8 cellular contexts compared by ENCODE assay signal in the genomic region with DNA sequence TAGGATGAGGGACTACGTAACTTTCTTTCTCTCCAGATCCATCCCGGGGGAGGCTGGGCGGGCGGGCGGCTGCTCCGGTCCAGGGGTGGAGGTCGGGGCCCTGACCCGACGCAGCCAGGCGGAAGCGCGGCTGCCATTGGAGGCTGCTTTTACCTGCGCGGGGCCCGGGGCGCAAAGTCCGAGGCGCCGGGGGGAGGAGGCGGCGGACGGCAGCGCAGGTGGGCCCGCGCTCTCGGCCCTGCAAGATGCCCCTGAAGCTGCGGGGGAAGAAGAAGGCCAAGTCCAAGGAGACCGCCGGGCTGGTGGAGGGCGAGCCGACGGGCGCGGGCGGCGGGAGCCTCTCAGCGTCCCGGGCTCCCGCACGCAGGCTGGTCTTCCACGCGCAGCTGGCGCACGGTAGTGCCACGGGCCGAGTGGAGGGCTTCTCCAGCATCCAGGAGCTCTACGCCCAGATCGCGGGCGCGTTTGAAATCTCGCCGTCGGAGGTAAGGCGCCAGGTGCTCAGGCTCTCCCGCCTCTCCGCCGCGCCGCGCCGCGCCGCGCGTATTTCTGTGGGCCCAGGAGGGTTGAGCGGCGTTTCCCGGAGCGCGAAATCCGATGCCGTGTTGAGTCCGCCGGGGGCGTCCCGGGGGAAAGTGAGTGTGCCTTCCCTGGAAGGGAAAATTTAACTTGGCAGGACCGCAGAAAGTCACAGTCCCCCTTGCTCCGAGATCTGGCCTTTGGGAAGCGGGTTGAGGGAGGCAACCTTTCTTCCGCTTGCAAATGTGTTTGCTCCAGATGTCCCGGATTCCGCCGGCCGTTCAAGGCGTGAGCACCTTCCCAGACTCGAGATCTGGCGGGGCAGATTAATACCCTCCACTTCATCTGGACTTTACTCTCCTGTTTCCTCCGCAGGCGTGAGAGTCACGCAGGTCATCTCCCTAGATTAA. TPM values are rescaled to one million over a fixed set of nuclear protein-coding genes. Genes with fewer than 3 reads are reported as not detected.
DNase-seq lines count a peak whose midpoint lies in the region; ATAC-seq and TF ChIP-seq lines count a peak whose summit lies in the region.

TSS of gene GIPC2 (plus strand) at position 117 of the 929 bp plus-strand sequence. CDS start at position 246, 129 bp downstream.

- H3K4me3 Mint-ChIP-seq in activated CD8-positive, alpha-beta memory T cell treated with anti-CD3 and anti-CD28 coated beads, Interleukin-2, amount 10 ng/mL, durations not matched to agents 7 days and 5 days, result peak within 1 kb of the TSS; percentile 70

- CTCF ChIA-PET in activated CD8-positive, alpha-beta memory T cell treated with anti-CD3 and anti-CD28 coated beads, Interleukin-2, amount 10 ng/mL, durations not matched to agents 7 days and 5 days (lab: Charles Lee), result no interaction called here

- intact Hi-C loops in posterior vena cava (cut with DNase I), result no loop called here

- H3K9me3 Mint-ChIP-seq in activated CD8-positive, alpha-beta memory T cell treated with anti-CD3 and anti-CD28 coated beads, Interleukin-2, amount 10 ng/mL, durations not matched to agents 7 days and 5 days (ENCODE audit: low read depth), result no peaks in the 10 kb centered on the region

- H3K4me1 Mint-ChIP-seq in activated CD8-positive, alpha-beta memory T cell treated with anti-CD3 and anti-CD28 coated beads, Interleukin-2, amount 10 ng/mL, durations not matched to agents 7 days and 5 days, result peaks cover 28% of the 10 kb centered on the region

- H3K36me3 ChIP-seq in neuron (ENCODE audit: insufficient read depth, low read length), result no peaks in the 10 kb centered on the region

- ATAC-seq in HG02588 (IDR thresholded peaks at IDR 0.05; ENCODE audit: unreplicated experiment) (peak; percentile 43), GM18870 (IDR thresholded peaks at IDR 0.05; ENCODE audit: unreplicated experiment) (no peak)
- peak; percentile 63 for ATAC-seq in activated CD8-positive, alpha-beta memory T cell treated with anti-CD3 and anti-CD28 coated beads, Interleukin-2, amount 10 ng/mL, durations not matched to agents 7 days and 5 days

- no peak for DNase-seq in AG09309 (ENCODE audit: low read depth)
- DNase-seq in activated CD8-positive, alpha-beta memory T cell treated with anti-CD3 and anti-CD28 coated beads, Interleukin-2, amount 10 ng/mL, durations not matched to agents 7 days and 5 days, result peak; percentile 41
- DNase-seq in fibroblast of villous mesenchyme (ENCODE audit: low read depth), result peak; percentile 19
- no peak for DNase-seq in posterior vena cava (ENCODE audit: low spot score)
- DNase-seq in A172 (ENCODE audit: low spot score), result no peak

- H3K4me3 ChIP-seq in AG09309 (ENCODE audit: control insufficient read depth, low read depth, low read length) (peak within 1 kb of the TSS; percentile 56), fibroblast of villous mesenchyme (ENCODE audit: low read depth, low read length) (peak within 1 kb of the TSS; percentile 61), neuron (ENCODE audit: low read length) (peak within 1 kb of the TSS; percentile 39)

- H3K27me3 Mint-ChIP-seq in activated CD8-positive, alpha-beta memory T cell treated with anti-CD3 and anti-CD28 coated beads, Interleukin-2, amount 10 ng/mL, durations not matched to agents 7 days and 5 days, result peaks cover 42% of the 10 kb centered on the region

- peaks cover 50% of the 10 kb centered on the region for H3K27me3 ChIP-seq in neuron (ENCODE audit: insufficient read depth, low read length)

- H3K36me3 Mint-ChIP-seq in activated CD8-positive, alpha-beta memory T cell treated with anti-CD3 and anti-CD28 coated beads, Interleukin-2, amount 10 ng/mL, durations not matched to agents 7 days and 5 days, result no peaks in the 10 kb centered on the region

- H3K27ac Mint-ChIP-seq in activated CD8-positive, alpha-beta memory T cell treated with anti-CD3 and anti-CD28 coated beads, Interleukin-2, amount 10 ng/mL, durations not matched to agents 7 days and 5 days, result no peak within 1 kb of the TSS

- peaks cover 7% of the 10 kb centered on the region for H3K4me1 ChIP-seq in neuron (ENCODE audit: insufficient read depth, low read length)

- H3K9me3 ChIP-seq in neuron (ENCODE audit: low read length), result peaks cover 9% of the 10 kb centered on the region

- H2AFZ ChIP-seq in neuron (ENCODE audit: low read depth, low read length), result peak within 1 kb of the TSS; percentile 87

- TF ChIP-seq CTCF in AG09309 (IDR thresholded peaks at IDR 0.05; ENCODE audit: control insufficient read depth, insufficient read depth, low read depth, low read length, missing control alignments), result no peak
- TF ChIP-seq CTCF in fibroblast of villous mesenchyme (IDR thresholded peaks at IDR 0.05; ENCODE audit: insufficient read depth, low read depth, low read length), result no peak

RNA-seq across cellular contexts. Expression of gene GIPC2, which starts in this region (rescaled TPM):
- under 1 TPM; 0.23 to 0.38 TPM for total RNA-seq in activated CD8-positive, alpha-beta memory T cell treated with anti-CD3 and anti-CD28 coated beads, Interleukin-2, amount 10 ng/mL, durations not matched to agents 7 days and 5 days
- total RNA-seq in fibroblast of villous mesenchyme (0.32 and 0.43 TPM in 2 replicates), posterior vena cava (1 to 10 TPM; 3.0 to 8.4 TPM)
- total RNA-seq in A172 (2014; rRNA removed; shearing (Covaris generic)), result 0.02 and 0.07 TPM in 2 replicates

Comparison
In these comparisons a context has a peak if more than half of its experiments do, and no peak if none do; other contexts are left out.
1. Peak in DNase-seq and ATAC-seq in activated CD8-positive, alpha-beta memory T cell treated with anti-CD3 and anti-CD28 coated beads, Interleukin-2, amount 10 ng/mL, durations not matched to agents 7 days and 5 days; RNA of the gene not detected or under 1 TPM.
2. Peak in DNase-seq and H3K4me3 ChIP-seq in fibroblast of villous mesenchyme; RNA of the gene not detected or under 1 TPM.